1 cellular context compared by ENCODE assay signal in genomic region chr17:74836691-74837467, GRCh38.
TF ChIP-seq lines count a peak whose summit lies in the region.

No MANE protein-coding gene starts in this region.

TF ChIP-seq in IMR-90, 13 proteins besides CTCF, POLR2A, EP300 and RAD21:
- TF ChIP-seq ELK1 (IDR thresholded peaks at IDR 0.05; ENCODE audit: borderline replicate concordance, low read depth, low read length) (no peak), FOS (IDR thresholded peaks at IDR 0.05; ENCODE audit: low read depth, low read length) (no peak)
